Comparison of ENCODE assay signal across 8 cellular contexts in genomic region chr9:112793213-112793810, GRCh38. TPM values are rescaled to one million over a fixed set of nuclear protein-coding genes. Genes with fewer than 3 reads are reported as not detected.
DNase-seq lines count a peak whose midpoint lies in the region; ATAC-seq and TF ChIP-seq lines count a peak whose summit lies in the region.

No MANE protein-coding gene starts in this region.

- ATAC-seq in GM18867 (IDR thresholded peaks at IDR 0.05; ENCODE audit: unreplicated experiment) (peak; percentile 88), HG03521 (IDR thresholded peaks at IDR 0.05; ENCODE audit: unreplicated experiment) (peak; percentile 64)
- ATAC-seq in activated T-cell treated with anti-CD3 and anti-CD28 coated beads, Interleukin-2, amount 50 U/mL, for 72 hours (replicated peaks in 1 of 2) = peak; percentile 99

- no peak overlapping the region for H3K27ac Mint-ChIP-seq in activated T-cell treated with anti-CD3 and anti-CD28 coated beads, Interleukin-2, amount 50 U/mL, for 72 hours

- H3K27me3 Mint-ChIP-seq in activated T-cell treated with anti-CD3 and anti-CD28 coated beads, Interleukin-2, amount 50 U/mL, for 72 hours (ENCODE audit: low read depth) = no peaks in the 10 kb centered on the region

- intact Hi-C loops in uterus (cut with DNase I; ENCODE audit: low total_unique reads) = no loop called here

- H2AFZ ChIP-seq in parathyroid adenoma = no peak overlapping the region

- no peaks in the 10 kb centered on the region for H3K27me3 ChIP-seq in parathyroid adenoma (ENCODE audit: control insufficient read depth, insufficient read depth, low read length)
- no peaks in the 10 kb centered on the region for H3K27me3 ChIP-seq in uterus

- peak; percentile 92 for TF ChIP-seq CTCF in AG09309 (IDR thresholded peaks at IDR 0.05; ENCODE audit: control insufficient read depth, insufficient read depth, low read depth, low read length, missing control alignments)
- peak; percentile 83 for TF ChIP-seq CTCF in fibroblast of villous mesenchyme (IDR thresholded peaks at IDR 0.05; ENCODE audit: insufficient read depth, low read depth, low read length)
- peak; percentile 52 for TF ChIP-seq CTCF in parathyroid adenoma (IDR thresholded peaks at IDR 0.05)
- TF ChIP-seq CTCF in uterus (IDR thresholded peaks at IDR 0.05) = peak; percentile 26 to 32 (median 30)

- no peak overlapping the region for H3K9ac ChIP-seq in parathyroid adenoma

- H3K4me1 Mint-ChIP-seq in activated T-cell treated with anti-CD3 and anti-CD28 coated beads, Interleukin-2, amount 50 U/mL, for 72 hours (ENCODE audit: low read depth) = peaks cover 10% of the 10 kb centered on the region

- H3K4me2 ChIP-seq in parathyroid adenoma (ENCODE audit: low read length) = no peak overlapping the region

- DNase-seq in AG09309 (ENCODE audit: low read depth) (no peak), RKO (ENCODE audit: low spot score) (peak; percentile 76), fibroblast of villous mesenchyme (ENCODE audit: low read depth) (peak; percentile 65), uterus (peak; percentile 24 to 29)
- peak; percentile 84 to 88 for DNase-seq in activated T-cell treated with anti-CD3 and anti-CD28 coated beads, Interleukin-2, amount 50 U/mL, for 72 hours

- H3K36me3 Mint-ChIP-seq in activated T-cell treated with anti-CD3 and anti-CD28 coated beads, Interleukin-2, amount 50 U/mL, for 72 hours (ENCODE audit: insufficient read depth in 2 of 2) = no peaks in the 10 kb centered on the region

- H3K9me3 ChIP-seq in parathyroid adenoma (ENCODE audit: control insufficient read depth, low read length) (no peaks in the 10 kb centered on the region), uterus (no peaks in the 10 kb centered on the region)

- TF ChIP-seq POLR2A in uterus (IDR thresholded peaks at IDR 0.05) = no peak

- peaks cover 3% of the 10 kb centered on the region for H3K79me2 ChIP-seq in parathyroid adenoma

- H3K9me3 Mint-ChIP-seq in activated T-cell treated with anti-CD3 and anti-CD28 coated beads, Interleukin-2, amount 50 U/mL, for 72 hours = no peaks in the 10 kb centered on the region

- H3K4me1 ChIP-seq in parathyroid adenoma (no peaks in the 10 kb centered on the region), uterus (peaks cover 11 to 14% of the 10 kb centered on the region in 2 donors)

- H3K4me3 ChIP-seq in AG09309 (ENCODE audit: control insufficient read depth, low read depth, low read length) (no peak overlapping the region), fibroblast of villous mesenchyme (ENCODE audit: low read depth, low read length) (no peak overlapping the region), parathyroid adenoma (ENCODE audit: low read depth, low read length) (no peak overlapping the region), uterus (no peak overlapping the region)

- H3K27ac ChIP-seq in parathyroid adenoma (no peak overlapping the region), uterus (peak overlapping the region in 1 of 2 donors; percentile 14)

- H3K36me3 ChIP-seq in parathyroid adenoma (ENCODE audit: control insufficient read depth, insufficient read depth, low read length) = no peaks in the 10 kb centered on the region
- H3K36me3 ChIP-seq in uterus = no peaks in the 10 kb centered on the region

- no peak overlapping the region for H3K4me3 Mint-ChIP-seq in activated T-cell treated with anti-CD3 and anti-CD28 coated beads, Interleukin-2, amount 50 U/mL, for 72 hours

RNA-seq across cellular contexts. Expression of gene SNX30, which starts 42.8 kb away (rescaled TPM):
- 1 to 10 TPM; 5.1 to 5.4 TPM for total RNA-seq in activated T-cell treated with anti-CD3 and anti-CD28 coated beads, Interleukin-2, amount 50 U/mL, for 72 hours
- 27.6 and 27.7 TPM in 2 replicates for total RNA-seq in fibroblast of villous mesenchyme
- total RNA-seq in uterus = 10 to 100 TPM in 2 of 4 donors, 1 to 10 TPM in 2; 3.1 to 20.3 (median 11.6) TPM

Comparison
In these comparisons a context has a peak if more than half of its experiments do, and no peak if none do; other contexts are left out.
1. CTCF ChIP-seq: peak in every context shown above with its lines; median percentile 92 in AG09309; 83 in fibroblast of villous mesenchyme; 52 in parathyroid adenoma; 30 in uterus.